In genomic region chr9:99724640-99725039, GRCh38 we compare ENCODE assay signal across 26 cellular contexts.
A peak's percentile ranks its signal among the peaks of the same experiment; 100 is the strongest.
DNase-seq lines count a peak whose midpoint lies in the region; ATAC-seq, FAIRE-seq and TF ChIP-seq lines count a peak whose summit lies in the region.
"Had no signal": no experiment of that assay in that cellular context is flagged by ENCODE, and none has a peak within 500 bp of the region (broad histone marks: within the 10 kb centered on the region; RNA-seq: fewer than 3 reads in every experiment).

No MANE protein-coding gene starts in this region.

- POLR2A ChIA-PET in K562 (lab: Yijun Ruan, JAX) = interaction anchor here (0.6 kb wide), 1 partner anchor 388 kb away, joined by 4 read pairs; no protein-coding TSS in a partner anchor
- POLR2A ChIA-PET in MCF 10A (lab: Yijun Ruan, JAX) = no interaction called here

- H4K91ac ChIP-seq in trophoblast cell (ENCODE audit: low read depth, low read length) = no peak overlapping the region

- no peaks in the 10 kb centered on the region for H4K20me1 ChIP-seq in K562 (replicated peaks; ENCODE audit: control insufficient read depth, insufficient read depth, low read length)
- H4K20me1 ChIP-seq: BLaER1 had no signal

- no peaks in the 10 kb centered on the region for H3K79me1 ChIP-seq in trophoblast cell (ENCODE audit: low read length)

- ATAC-seq in K562 = no peak
- ATAC-seq: A549, GM12878 had no signal

- no peak overlapping the region for H4K8ac ChIP-seq in trophoblast cell (ENCODE audit: low read depth, low read length)

- H3K4me2 ChIP-seq in K562 (ENCODE audit: insufficient read depth, low read length) (no peak overlapping the region), trophoblast cell (ENCODE audit: low read length) (no peak overlapping the region)
- H3K4me2 ChIP-seq: A549, BLaER1 had no signal

- H2BK12ac ChIP-seq in trophoblast cell (ENCODE audit: low read length) = no peak overlapping the region

- no peaks in the 10 kb centered on the region for H3K36me3 Mint-ChIP-seq in activated CD4-positive, alpha-beta T cell treated with anti-CD3 and anti-CD28 coated beads, Interleukin-2, amount 10 ng/mL, durations not matched to agents 24 days and 14 days (ENCODE audit: low read depth)
- H3K36me3 Mint-ChIP-seq in MCF 10A (ENCODE audit: insufficient read depth, unreplicated experiment) = no peaks in the 10 kb centered on the region
- H3K36me3 Mint-ChIP-seq: CD14-positive monocyte; CD4-positive, alpha-beta memory T cell; CD4-positive, CD25-positive, alpha-beta regulatory T cell; CD8-positive, alpha-beta memory T cell had no signal

- H3K9me3 ChIP-seq in K562 (replicated peaks; ENCODE audit: control insufficient read depth, insufficient read depth, low read depth, low read length) = no peaks in the 10 kb centered on the region
- no peaks in the 10 kb centered on the region for H3K9me3 ChIP-seq in trophoblast cell (ENCODE audit: insufficient read depth, low read depth, low read length)
- H3K9me3 ChIP-seq in adrenal gland (replicated peaks in 1 of 3) = peaks cover 0 to 5% (median 0%) of the 10 kb centered on the region in 3 donors
- H3K9me3 ChIP-seq: A549, BE2C, BLaER1 had no signal

- TF ChIP-seq POLR2A in K562 (conservative IDR thresholded peaks at IDR 0.05) (no peak), adrenal gland (IDR thresholded peaks at IDR 0.05) (no peak)

- CTCF ChIA-PET in K562 (lab: Yijun Ruan, JAX; ENCODE audit: low intra/inter-chr PET ratio) = no interaction called here
- CTCF ChIA-PET in MCF 10A (lab: Yijun Ruan, JAX) = no interaction called here

- H2AFZ ChIP-seq in K562 (ENCODE audit: low read depth, low read length) = no peak overlapping the region
- no peak overlapping the region for H2AFZ ChIP-seq in trophoblast cell (ENCODE audit: insufficient read depth, low read length, poor library complexity)

- no peak overlapping the region for H2BK120ac ChIP-seq in trophoblast cell (ENCODE audit: insufficient read depth, low read length, poor library complexity)

- H3K27ac Mint-ChIP-seq in activated CD4-positive, alpha-beta T cell treated with anti-CD3 and anti-CD28 coated beads, Interleukin-2, amount 10 ng/mL, durations not matched to agents 24 days and 14 days = no peak overlapping the region
- no peak overlapping the region for H3K27ac Mint-ChIP-seq in MCF 10A (ENCODE audit: low read depth, unreplicated experiment)
- H3K27ac Mint-ChIP-seq: CD14-positive monocyte; CD4-positive, alpha-beta memory T cell; CD4-positive, CD25-positive, alpha-beta regulatory T cell; CD8-positive, alpha-beta memory T cell had no signal

- no peak overlapping the region for H3K4ac ChIP-seq in trophoblast cell (ENCODE audit: low read depth, low read length)

- H3K4me1 ChIP-seq in K562 (replicated peaks in 1 of 2; ENCODE audit: control insufficient read depth in 2 of 2, insufficient read depth in 2 of 2, low read length in 2 of 2) (no peaks in the 10 kb centered on the region), trophoblast cell (ENCODE audit: control insufficient read depth in 1 of 2, insufficient read depth in 2 of 2, low read length in 2 of 2) (no peaks in the 10 kb centered on the region), adrenal gland (replicated peaks in 1 of 2) (peaks cover 0 to 8% of the 10 kb centered on the region in 2 donors)
- H3K4me1 ChIP-seq: A549, BE2C had no signal

- in situ Hi-C loops in K562 (cut with MboI) = no loop called here

- H2BK5ac ChIP-seq in trophoblast cell (ENCODE audit: low read depth, low read length, poor library complexity) = no peak overlapping the region

- H3K18ac ChIP-seq in trophoblast cell (ENCODE audit: low read length) = no peak overlapping the region

- peak; percentile 9 for DNase-seq in activated CD4-positive, alpha-beta T cell treated with anti-CD3 and anti-CD28 coated beads, Interleukin-2, amount 10 ng/mL, durations not matched to agents 24 days and 14 days
- DNase-seq in activated CD4-positive, alpha-beta T cell treated with anti-CD3 and anti-CD28 coated beads, Interleukin-2, amount 50 U/mL, for 1 hour = no peak
- DNase-seq in K562 (ENCODE audit: extremely low read depth in 1 of 4, low spot score in 3 of 4) = no peak
- DNase-seq in trophoblast cell = no peak
- no peak for DNase-seq in MCF 10A (ENCODE audit: unreplicated experiment)
- no peak for DNase-seq in adrenal gland
- DNase-seq: BE2C; C1 segment of cervical spinal cord; CD4-positive, alpha-beta memory T cell; CD4-positive, CD25-positive, alpha-beta regulatory T cell; CD8-positive, alpha-beta memory T cell; COR-L47; DMS 273 treated with DMSO at 0.1 percent for 48 hours; DMS153; DMS53; DMS79; DND-41; EL; GDM1 had no signal

- H3K4me3 Mint-ChIP-seq in activated CD4-positive, alpha-beta T cell treated with anti-CD3 and anti-CD28 coated beads, Interleukin-2, amount 10 ng/mL, durations not matched to agents 24 days and 14 days = no peak overlapping the region
- H3K4me3 Mint-ChIP-seq in MCF 10A (ENCODE audit: unreplicated experiment) = no peak overlapping the region
- H3K4me3 Mint-ChIP-seq: CD14-positive monocyte; CD4-positive, alpha-beta memory T cell; CD4-positive, CD25-positive, alpha-beta regulatory T cell; CD8-positive, alpha-beta memory T cell had no signal

- H3K27ac ChIP-seq in K562 (ENCODE audit: extremely low read depth, low read depth, low read length) (no peak overlapping the region), trophoblast cell (ENCODE audit: low read depth, low read length) (no peak overlapping the region), adrenal gland (no peak overlapping the region)
- H3K27ac ChIP-seq: 22Rv1, A549, BLaER1 had no signal

- no peaks in the 10 kb centered on the region for H3K79me2 ChIP-seq in K562 (ENCODE audit: control insufficient read depth, insufficient read depth, low read length)
- H3K79me2 ChIP-seq in trophoblast cell (ENCODE audit: control insufficient read depth, insufficient read depth, low read length, poor library complexity) = no peaks in the 10 kb centered on the region

- no peak overlapping the region for H3K9ac ChIP-seq in K562 (ENCODE audit: insufficient read depth in 1 of 2, low read depth in 2 of 2, low read length in 2 of 2)
- H3K9ac ChIP-seq in trophoblast cell (ENCODE audit: low read length) = no peak overlapping the region
- H3K9ac ChIP-seq: BLaER1 had no signal

- H3K4me3 ChIP-seq in K562 (no peak overlapping the region), trophoblast cell (ENCODE audit: low read depth, low read length) (no peak overlapping the region), adrenal gland (no peak overlapping the region)
- H3K4me3 ChIP-seq: A549, BLaER1, GM12878 had no signal

- no peak overlapping the region for H4K12ac ChIP-seq in trophoblast cell (ENCODE audit: low read depth, low read length)

- FAIRE-seq in K562 (lab: Jason Lieb, UNC) = no peak
- FAIRE-seq: A549, GM12878, GM12892, GM18507 had no signal

- no peak for TF ChIP-seq CTCF in K562 (IDR thresholded peaks at IDR 0.05 in 2 of 3, conservative IDR thresholded peaks at IDR 0.05 in 1 of 3; ENCODE audit: insufficient read depth in 2 of 3, low read depth in 1 of 3, low read length in 3 of 3)
- no peak for TF ChIP-seq CTCF in MCF 10A (IDR thresholded peaks at IDR 0.05; ENCODE audit: unreplicated experiment)
- no peak for TF ChIP-seq CTCF in adrenal gland (IDR thresholded peaks at IDR 0.05)

- no peak for TF ChIP-seq EP300 in K562 (IDR thresholded peaks at IDR 0.05; ENCODE audit: low read length)

- H3K4me1 Mint-ChIP-seq in activated CD4-positive, alpha-beta T cell treated with anti-CD3 and anti-CD28 coated beads, Interleukin-2, amount 10 ng/mL, durations not matched to agents 24 days and 14 days = peaks cover 25% of the 10 kb centered on the region
- no peaks in the 10 kb centered on the region for H3K4me1 Mint-ChIP-seq in MCF 10A (ENCODE audit: insufficient read depth, unreplicated experiment)

- BruUV-seq in K562 (replicated peaks; lab: Mats Ljungman, UMichigan) = no TSS peak
- BruUV-seq in MCF 10A (replicated peaks; lab: Mats Ljungman, UMichigan) = no TSS peak

- no peaks in the 10 kb centered on the region for H3K9me1 ChIP-seq in K562 (ENCODE audit: control insufficient read depth, insufficient read depth, low read length)

- no peak for TF ChIP-seq RAD21 in K562 (CRISPR knock-in tag; conservative IDR thresholded peaks at IDR 0.05 in 1 of 2, IDR thresholded peaks at IDR 0.05 in 1 of 2)

- H3K36me3 ChIP-seq in K562 (ENCODE audit: control insufficient read depth, insufficient read depth, low read length) (no peaks in the 10 kb centered on the region), trophoblast cell (ENCODE audit: control insufficient read depth in 1 of 2, insufficient read depth in 2 of 2, low read length in 2 of 2) (no peaks in the 10 kb centered on the region), adrenal gland (replicated peaks in 1 of 2) (no peaks in the 10 kb centered on the region)
- H3K36me3 ChIP-seq: BE2C, BLaER1 had no signal

- H3K27me3 Mint-ChIP-seq in activated CD4-positive, alpha-beta T cell treated with anti-CD3 and anti-CD28 coated beads, Interleukin-2, amount 10 ng/mL, durations not matched to agents 24 days and 14 days = no peaks in the 10 kb centered on the region
- H3K27me3 Mint-ChIP-seq in MCF 10A (ENCODE audit: insufficient read depth, unreplicated experiment) = peaks cover 10% of the 10 kb centered on the region
- H3K27me3 Mint-ChIP-seq: CD4-positive, alpha-beta memory T cell; CD8-positive, alpha-beta memory T cell had no signal

- H2AK5ac ChIP-seq in trophoblast cell (ENCODE audit: low read length) = no peak overlapping the region

- H3K9me3 Mint-ChIP-seq in activated CD4-positive, alpha-beta T cell treated with anti-CD3 and anti-CD28 coated beads, Interleukin-2, amount 10 ng/mL, durations not matched to agents 24 days and 14 days = no peaks in the 10 kb centered on the region
- no peaks in the 10 kb centered on the region for H3K9me3 Mint-ChIP-seq in MCF 10A (ENCODE audit: unreplicated experiment)
- H3K9me3 Mint-ChIP-seq: CD14-positive monocyte; CD4-positive, alpha-beta memory T cell; CD4-positive, CD25-positive, alpha-beta regulatory T cell; CD8-positive, alpha-beta memory T cell had no signal

- H3K27me3 ChIP-seq in K562 (ENCODE audit: control insufficient read depth in 2 of 2, insufficient read depth in 2 of 2, low read length in 2 of 2) (no peaks in the 10 kb centered on the region), trophoblast cell (ENCODE audit: insufficient read depth, low read length) (no peaks in the 10 kb centered on the region), adrenal gland (no peaks in the 10 kb centered on the region)
- H3K27me3 ChIP-seq: BE2C, BLaER1 had no signal

- intact Hi-C loops in activated CD4-positive, alpha-beta T cell treated with anti-CD3 and anti-CD28 coated beads, Interleukin-2, amount 10 ng/mL, durations not matched to agents 24 days and 14 days (cut with micrococcal nuclease) = no loop called here
- intact Hi-C loops in K562 (cut with micrococcal nuclease) (no loop called here), MCF 10A (cut with micrococcal nuclease) (no loop called here), adrenal gland (cut with DNase I) (no loop called here)

- H3K14ac ChIP-seq in trophoblast cell (ENCODE audit: low read length) = no peak overlapping the region

- peak overlapping the region; percentile 98 for H3K23ac ChIP-seq in trophoblast cell (ENCODE audit: low read length)

TF ChIP-seq in K562, 482 proteins besides CTCF, POLR2A, EP300 and RAD21:
- TF ChIP-seq ZC3H8 (IDR thresholded peaks at IDR 0.05) (no peak), ELF2 (CRISPR knock-in tag; IDR thresholded peaks at IDR 0.05) (no peak), RBM25 (IDR thresholded peaks at IDR 0.05; ENCODE audit: low read depth, low read length, severe bottlenecking) (peak; percentile 43), GABPA (tag; conservative IDR thresholded peaks at IDR 0.05; ENCODE audit: low read depth) (no peak)
